In genomic region chr19:7988307-7988706, GRCh38 we compare ENCODE assay signal across 17 cellular contexts. TPM values are rescaled to one million over a fixed set of nuclear protein-coding genes. Genes with fewer than 3 reads are reported as not detected.
A peak's percentile ranks its signal among the peaks of the same experiment; 100 is the strongest.
DNase-seq lines count a peak whose midpoint lies in the region; ATAC-seq, FAIRE-seq and TF ChIP-seq lines count a peak whose summit lies in the region.
"Had no signal": no experiment of that assay in that cellular context is flagged by ENCODE, and none has a peak within 500 bp of the region (broad histone marks: within the 10 kb centered on the region; RNA-seq: fewer than 3 reads in every experiment).

No MANE protein-coding gene starts in this region.

- H2BK12ac ChIP-seq in mesenchymal stem cell (ENCODE audit: low read length in 2 of 2), result no peak overlapping the region

- no peak for TF ChIP-seq RAD21 in K562 (CRISPR knock-in tag; conservative IDR thresholded peaks at IDR 0.05 in 1 of 2, IDR thresholded peaks at IDR 0.05 in 1 of 2)

- H3K14ac ChIP-seq in mesenchymal stem cell (ENCODE audit: low read length in 2 of 2), result no peak overlapping the region

- ATAC-seq in activated T-cell treated with anti-CD3 and anti-CD28 coated beads, Interleukin-2, amount 50 U/mL, for 4 hours, result no peak
- ATAC-seq in K562 (no peak), GM21717 (IDR thresholded peaks at IDR 0.05; ENCODE audit: unreplicated experiment) (no peak), HG03565 (IDR thresholded peaks at IDR 0.05; ENCODE audit: unreplicated experiment) (no peak), GM18870 (IDR thresholded peaks at IDR 0.05; ENCODE audit: unreplicated experiment) (no peak)
- ATAC-seq: left lobe of liver had no signal

- H3K9me3 Mint-ChIP-seq in activated T-cell treated with anti-CD3 and anti-CD28 coated beads, Interleukin-2, amount 50 U/mL, for 24 hours, result no peaks in the 10 kb centered on the region
- no peaks in the 10 kb centered on the region for H3K9me3 Mint-ChIP-seq in activated T-cell treated with anti-CD3 and anti-CD28 coated beads, Interleukin-2, amount 50 U/mL, for 4 hours
- H3K9me3 Mint-ChIP-seq: activated naive CD8-positive, alpha-beta T cell treated with anti-CD3 and anti-CD28 coated beads, Interleukin-2, amount 10 ng/mL, durations not matched to agents 7 days and 5 days; nephron; stimulated activated naive CD8-positive, alpha-beta T cell treated with anti-CD3 and anti-CD28 coated beads, Interleukin-15, Interleukin-2, amounts not matched to agents 100 ng/mL and 50 ng/mL, for 24 hours had no signal

- peaks cover 23% of the 10 kb centered on the region for H4K20me1 ChIP-seq in K562 (replicated peaks; ENCODE audit: control insufficient read depth, insufficient read depth, low read length)

- H3K4me1 ChIP-seq in K562 (replicated peaks in 1 of 2; ENCODE audit: control insufficient read depth in 2 of 2, insufficient read depth in 2 of 2, low read length in 2 of 2), result peaks cover 0 to 8% of the 10 kb centered on the region in 2 experiments; a peak in 1 of 5 replicates
- peaks cover 35% of the 10 kb centered on the region for H3K4me1 ChIP-seq in mesenchymal stem cell (ENCODE audit: control insufficient read depth, insufficient read depth, low read depth, low read length)

- H3K9ac ChIP-seq in K562 (ENCODE audit: insufficient read depth in 1 of 2, low read depth in 2 of 2, low read length in 2 of 2) (peak overlapping the region in 1 of 2 experiments; percentile 1; a peak in 1 of 4 replicates), mesenchymal stem cell (ENCODE audit: low read length) (no peak overlapping the region)

- H2AFZ ChIP-seq in K562 (ENCODE audit: low read depth, low read length), result no peak overlapping the region
- H2AFZ ChIP-seq in mesenchymal stem cell (ENCODE audit: low read depth, low read length), result no peak overlapping the region
- H2AFZ ChIP-seq: hepatocyte had no signal

- no peak for TF ChIP-seq CTCF in K562 (IDR thresholded peaks at IDR 0.05 in 2 of 3, conservative IDR thresholded peaks at IDR 0.05 in 1 of 3; ENCODE audit: insufficient read depth in 2 of 3, low read depth in 1 of 3, low read length in 3 of 3)

- intact Hi-C loops in K562 (cut with micrococcal nuclease), result no loop called here

- no peak overlapping the region for H4K8ac ChIP-seq in mesenchymal stem cell (ENCODE audit: low read length)

- no peak overlapping the region for H3K4me3 ChIP-seq in K562
- H3K4me3 ChIP-seq in mesenchymal stem cell (ENCODE audit: insufficient read depth in 1 of 2, low read depth in 1 of 2, low read length in 2 of 2), result no peak overlapping the region
- H3K4me3 ChIP-seq: hepatocyte, sigmoid colon had no signal

- H3K9me1 ChIP-seq in K562 (ENCODE audit: control insufficient read depth, insufficient read depth, low read length), result peaks cover 3% of the 10 kb centered on the region

- FAIRE-seq in K562 (lab: Jason Lieb, UNC), result no peak

- no peak for DNase-seq in activated T-cell treated with anti-CD3 and anti-CD28 coated beads, Interleukin-2, amount 50 U/mL, for 24 hours
- no peak for DNase-seq in activated T-cell treated with anti-CD3 and anti-CD28 coated beads, Interleukin-2, amount 50 U/mL, for 4 hours
- no peak for DNase-seq in K562 (ENCODE audit: extremely low read depth in 1 of 4, low spot score in 3 of 4)
- no peak for DNase-seq in mesenchymal stem cell
- no peak for DNase-seq in ACHN
- DNase-seq: activated CD4-positive, CD25-positive, alpha-beta regulatory T cell; activated naive CD8-positive, alpha-beta T cell treated with anti-CD3 and anti-CD28 coated beads, Interleukin-2, amount 10 ng/mL, durations not matched to agents 7 days and 5 days; cerebellar nuclear complex; GOT3; sigmoid colon had no signal

- no peak for TF ChIP-seq POLR2A in K562 (conservative IDR thresholded peaks at IDR 0.05)

- WGBS in K562 (ENCODE audit: insufficient coverage, low coverage, missing lambda C conversion rate), result 80% methylated on average over 5 of the region's 5 CpGs
- WGBS in mesenchymal stem cell, result 88% methylated on average over 5 of the region's 5 CpGs

- H2BK15ac ChIP-seq in mesenchymal stem cell (ENCODE audit: low read depth, poor library complexity, severe bottlenecking), result no peak overlapping the region

- no peaks in the 10 kb centered on the region for H3K27me3 ChIP-seq in K562 (ENCODE audit: control insufficient read depth in 2 of 2, insufficient read depth in 2 of 2, low read length in 2 of 2)
- no peaks in the 10 kb centered on the region for H3K27me3 ChIP-seq in mesenchymal stem cell (ENCODE audit: control insufficient read depth in 1 of 2, insufficient read depth in 1 of 2, low read length in 2 of 2)
- H3K27me3 ChIP-seq: hepatocyte, sigmoid colon had no signal

- no TSS peak for BruUV-seq in K562 (replicated peaks; lab: Mats Ljungman, UMichigan)

- H2BK120ac ChIP-seq in mesenchymal stem cell (ENCODE audit: low read depth, low read length), result no peak overlapping the region

- H3K27ac ChIP-seq in K562 (ENCODE audit: extremely low read depth, low read depth, low read length) (no peak overlapping the region), mesenchymal stem cell (ENCODE audit: low read length, poor library complexity, severe bottlenecking) (no peak overlapping the region)
- H3K27ac ChIP-seq: sigmoid colon had no signal

- peak overlapping the region; percentile 73 for H2AK5ac ChIP-seq in mesenchymal stem cell (ENCODE audit: low read length, severe bottlenecking)

- in situ Hi-C loops in K562 (cut with MboI), result no loop called here
- in situ Hi-C loops in ACHN (cut with HindIII; ENCODE audit: low pct_ligation_motif_present, low pct_unique_long_range_greater_than_20kb, low sequenced_read_pairs), result no loop called here

- no peak overlapping the region for H3K4ac ChIP-seq in mesenchymal stem cell (ENCODE audit: low read depth in 1 of 2, low read length in 2 of 2)

- peaks cover 73% of the 10 kb centered on the region for H3K79me2 ChIP-seq in K562 (ENCODE audit: control insufficient read depth, insufficient read depth, low read length)

- H3K27ac Mint-ChIP-seq in activated T-cell treated with anti-CD3 and anti-CD28 coated beads, Interleukin-2, amount 50 U/mL, for 24 hours, result peak overlapping the region; percentile 47
- H3K27ac Mint-ChIP-seq: activated naive CD8-positive, alpha-beta T cell treated with anti-CD3 and anti-CD28 coated beads, Interleukin-2, amount 10 ng/mL, durations not matched to agents 7 days and 5 days; nephron; stimulated activated naive CD8-positive, alpha-beta T cell treated with anti-CD3 and anti-CD28 coated beads, Interleukin-15, Interleukin-2, amounts not matched to agents 100 ng/mL and 50 ng/mL, for 24 hours had no signal

- no peak overlapping the region for H3K18ac ChIP-seq in mesenchymal stem cell (ENCODE audit: low read depth in 1 of 2, low read length in 2 of 2)

- POLR2A ChIA-PET in K562 (lab: Yijun Ruan, JAX), result interaction anchor here (0.6 kb wide), 1 partner anchor 1835 kb away, joined by 3 read pairs; no protein-coding TSS in a partner anchor

- H3K23ac ChIP-seq in mesenchymal stem cell (ENCODE audit: low read length in 2 of 2), result no peak overlapping the region

- H3K36me3 ChIP-seq in K562 (ENCODE audit: control insufficient read depth, insufficient read depth, low read length) (peaks cover 94% of the 10 kb centered on the region), mesenchymal stem cell (ENCODE audit: control insufficient read depth in 1 of 2, insufficient read depth in 2 of 2, low read depth in 1 of 2, low read length in 2 of 2) (peaks cover 68 to 70% of the 10 kb centered on the region in 2 experiments)

- peaks cover 31% of the 10 kb centered on the region for H3K79me1 ChIP-seq in mesenchymal stem cell (replicated peaks; ENCODE audit: low read length, poor library complexity, severe bottlenecking)

- H3K9me3 ChIP-seq in K562 (replicated peaks; ENCODE audit: control insufficient read depth, insufficient read depth, low read depth, low read length) (no peaks in the 10 kb centered on the region; the same call in 1 of the 2 replicates), mesenchymal stem cell (ENCODE audit: control insufficient read depth, low read length) (no peaks in the 10 kb centered on the region)
- H3K9me3 ChIP-seq: sigmoid colon had no signal

- H3K4me2 ChIP-seq in K562 (ENCODE audit: insufficient read depth, low read length) (no peak overlapping the region), mesenchymal stem cell (ENCODE audit: low read length, poor library complexity, severe bottlenecking) (no peak overlapping the region)
- H3K4me2 ChIP-seq: hepatocyte had no signal

- CTCF ChIA-PET in K562 (lab: Yijun Ruan, JAX; ENCODE audit: low intra/inter-chr PET ratio), result no interaction called here

- H2BK5ac ChIP-seq in mesenchymal stem cell (ENCODE audit: low read depth, low read length, poor library complexity, severe bottlenecking), result no peak overlapping the region

- H3K4me3 Mint-ChIP-seq in activated T-cell treated with anti-CD3 and anti-CD28 coated beads, Interleukin-2, amount 50 U/mL, for 24 hours, result no peak overlapping the region
- H3K4me3 Mint-ChIP-seq in activated T-cell treated with anti-CD3 and anti-CD28 coated beads, Interleukin-2, amount 50 U/mL, for 4 hours, result no peak overlapping the region
- H3K4me3 Mint-ChIP-seq: activated naive CD8-positive, alpha-beta T cell treated with anti-CD3 and anti-CD28 coated beads, Interleukin-2, amount 10 ng/mL, durations not matched to agents 7 days and 5 days; nephron; stimulated activated naive CD8-positive, alpha-beta T cell treated with anti-CD3 and anti-CD28 coated beads, Interleukin-15, Interleukin-2, amounts not matched to agents 100 ng/mL and 50 ng/mL, for 24 hours had no signal

- H3K27me3 Mint-ChIP-seq in activated T-cell treated with anti-CD3 and anti-CD28 coated beads, Interleukin-2, amount 50 U/mL, for 24 hours, result no peaks in the 10 kb centered on the region
- no peaks in the 10 kb centered on the region for H3K27me3 Mint-ChIP-seq in activated T-cell treated with anti-CD3 and anti-CD28 coated beads, Interleukin-2, amount 50 U/mL, for 4 hours (ENCODE audit: low read depth)
- H3K27me3 Mint-ChIP-seq: activated naive CD8-positive, alpha-beta T cell treated with anti-CD3 and anti-CD28 coated beads, Interleukin-2, amount 10 ng/mL, durations not matched to agents 7 days and 5 days; stimulated activated naive CD8-positive, alpha-beta T cell treated with anti-CD3 and anti-CD28 coated beads, Interleukin-15, Interleukin-2, amounts not matched to agents 100 ng/mL and 50 ng/mL, for 24 hours had no signal

- H3K36me3 Mint-ChIP-seq in activated T-cell treated with anti-CD3 and anti-CD28 coated beads, Interleukin-2, amount 50 U/mL, for 24 hours (ENCODE audit: low read depth), result peaks cover 94% of the 10 kb centered on the region
- peaks cover 43% of the 10 kb centered on the region for H3K36me3 Mint-ChIP-seq in activated T-cell treated with anti-CD3 and anti-CD28 coated beads, Interleukin-2, amount 50 U/mL, for 4 hours (ENCODE audit: insufficient read depth)

- TF ChIP-seq EP300 in K562 (IDR thresholded peaks at IDR 0.05; ENCODE audit: low read length), result no peak

- H3K4me1 Mint-ChIP-seq in activated T-cell treated with anti-CD3 and anti-CD28 coated beads, Interleukin-2, amount 50 U/mL, for 24 hours (ENCODE audit: low read depth), result peaks cover 3% of the 10 kb centered on the region
- no peaks in the 10 kb centered on the region for H3K4me1 Mint-ChIP-seq in activated T-cell treated with anti-CD3 and anti-CD28 coated beads, Interleukin-2, amount 50 U/mL, for 4 hours (ENCODE audit: low read depth)
- H3K4me1 Mint-ChIP-seq: nephron had no signal

- H4K91ac ChIP-seq in mesenchymal stem cell (ENCODE audit: low read length), result no peak overlapping the region

RNA-seq across cellular contexts. Expression of gene ELAVL1, which starts 17.1 kb away (rescaled TPM):
- 100 to 1,000 TPM; 160 to 171 (median 161) TPM for total RNA-seq in activated T-cell treated with anti-CD3 and anti-CD28 coated beads, Interleukin-2, amount 50 U/mL, for 4 hours
- 48.2 and 63.0 TPM in 2 replicates for total RNA-seq in K562 (2011; cell fraction: chromatin; rRNA removed; ENCODE audit: low replicate concordance)
- total RNA-seq in K562 (2011; cell fraction: nucleolus; rRNA removed), result 28.7 and 31.5 TPM in 2 replicates
- 37.9 and 41.0 TPM in 2 replicates for total RNA-seq in K562 (2011; cell fraction: nucleoplasm; rRNA removed)
- total RNA-seq in K562 (2014; rRNA removed) (56.5 and 66.5 TPM in 2 replicates), K562 (2014; rRNA removed; fragmentation: Illumina TruSeq; extraction: Trizol) (69.8 and 72.7 TPM in 2 replicates), K562 (2015; rRNA removed; fragmentation: Illumina TruSeq; extraction: Trizol) (80.1 and 83.1 TPM in 2 replicates), K562 (2021) (172 and 176 TPM in 2 replicates)
- polyA plus RNA-seq in K562 (2011; rRNA removed) (46.9 and 69.2 TPM in 2 replicates), K562 (2014; fragmentation: Illumina TruSeq; extraction: Trizol) (149 and 156 TPM in 2 replicates), K562 (2014; fragmentation: Nextera tagmentation; extraction: Ambion mirVana) (1 to 10 TPM; 4.3 to 6.9 TPM), K562 (2014; rRNA removed) (63.7 and 78.3 TPM in 2 replicates)
- 72.8 and 84.8 TPM in 2 replicates for polyA plus RNA-seq in K562 (2011; cell fraction: cytosol; rRNA removed)
- 34.4 and 37.5 TPM in 2 replicates for polyA plus RNA-seq in K562 (2011; cell fraction: nucleus; rRNA removed)
- 77.5 and 90.3 TPM in 2 replicates for polyA plus RNA-seq in K562 (2012)
- 45.5 and 80.2 TPM in 2 replicates for polyA minus RNA-seq in K562 (2011; rRNA and poly(A)+ RNA removed)
- polyA minus RNA-seq in K562 (2011; cell fraction: cytosol; rRNA and poly(A)+ RNA removed), result 74.4 and 81.5 TPM in 2 replicates
- polyA minus RNA-seq in K562 (2011; cell fraction: nucleus; rRNA and poly(A)+ RNA removed), result 5.4 and 7.9 TPM in 2 replicates
- 48.1 TPM for polyA plus RNA-seq in mesenchymal stem cell (2013, experiment 1 of 2)
- 46.4 TPM for polyA plus RNA-seq in mesenchymal stem cell (2013, experiment 2 of 2)

RNA-seq across cellular contexts. Expression of gene TIMM44, which starts 44.8 kb away (rescaled TPM):
- 100 to 1,000 TPM; 180 to 193 (median 190) TPM for total RNA-seq in activated T-cell treated with anti-CD3 and anti-CD28 coated beads, Interleukin-2, amount 50 U/mL, for 4 hours
- 230 and 405 TPM in 2 replicates for total RNA-seq in K562 (2011; cell fraction: chromatin; rRNA removed; ENCODE audit: low replicate concordance)
- total RNA-seq in K562 (2011; cell fraction: nucleolus; rRNA removed), result 274 and 281 TPM in 2 replicates
- total RNA-seq in K562 (2011; cell fraction: nucleoplasm; rRNA removed), result 181 and 216 TPM in 2 replicates
- total RNA-seq in K562 (2014; rRNA removed), result 211 and 231 TPM in 2 replicates
- 64.1 and 73.9 TPM in 2 replicates for total RNA-seq in K562 (2014; rRNA removed; fragmentation: Illumina TruSeq; extraction: Trizol)
- total RNA-seq in K562 (2015; rRNA removed; fragmentation: Illumina TruSeq; extraction: Trizol), result 104 and 115 TPM in 2 replicates
- total RNA-seq in K562 (2021), result 182 and 186 TPM in 2 replicates
- 60.1 and 74.4 TPM in 2 replicates for polyA plus RNA-seq in K562 (2011; rRNA removed)
- 89.7 and 229 TPM in 2 replicates for polyA plus RNA-seq in K562 (2011; cell fraction: cytosol; rRNA removed)
- 223 and 257 TPM in 2 replicates for polyA plus RNA-seq in K562 (2011; cell fraction: nucleus; rRNA removed)
- polyA plus RNA-seq in K562 (2012), result 101 and 142 TPM in 2 replicates
- 89.3 and 92.8 TPM in 2 replicates for polyA plus RNA-seq in K562 (2014; fragmentation: Illumina TruSeq; extraction: Trizol)
- 10 to 100 TPM; 10.3 to 19.6 TPM for polyA plus RNA-seq in K562 (2014; fragmentation: Nextera tagmentation; extraction: Ambion mirVana)
- 205 and 224 TPM in 2 replicates for polyA plus RNA-seq in K562 (2014; rRNA removed)
- 40.4 and 48.9 TPM in 2 replicates for polyA minus RNA-seq in K562 (2011; rRNA and poly(A)+ RNA removed)
- 59.1 and 73.7 TPM in 2 replicates for polyA minus RNA-seq in K562 (2011; cell fraction: cytosol; rRNA and poly(A)+ RNA removed)
- polyA minus RNA-seq in K562 (2011; cell fraction: nucleus; rRNA and poly(A)+ RNA removed), result 44.6 and 66.1 TPM in 2 replicates
- polyA plus RNA-seq in mesenchymal stem cell (2013, experiment 1 of 2), result 43.2 TPM
- 41.3 TPM for polyA plus RNA-seq in mesenchymal stem cell (2013, experiment 2 of 2)
